ENCODE assay signal across 1 cellular context in genomic region chr7:138259675-138260074, GRCh38.
TF ChIP-seq lines count a peak whose summit lies in the region.

No MANE protein-coding gene starts in this region.

TF ChIP-seq in HepG2, 621 proteins besides CTCF, POLR2A, EP300 and RAD21 (continued from another document):
- no peak for TF ChIP-seq CSRNP1 (CRISPR knock-in tag; IDR thresholded peaks at IDR 0.05)
- TF ChIP-seq ZBED4 (CRISPR knock-in tag; IDR thresholded peaks at IDR 0.05; ENCODE audit: borderline replicate concordance), result no peak
- TF ChIP-seq HIC2 (CRISPR knock-in tag; IDR thresholded peaks at IDR 0.05; ENCODE audit: low read depth), result no peak
- TF ChIP-seq ZNF660 (CRISPR knock-in tag; IDR thresholded peaks at IDR 0.05; ENCODE audit: borderline replicate concordance, low read depth), result no peak
- no peak for TF ChIP-seq RBAK (CRISPR knock-in tag; IDR thresholded peaks at IDR 0.05)
- no peak for TF ChIP-seq ZNF619 (CRISPR knock-in tag; IDR thresholded peaks at IDR 0.05)
- no peak for TF ChIP-seq ZNF337 (CRISPR knock-in tag; IDR thresholded peaks at IDR 0.05; ENCODE audit: borderline replicate concordance, low read depth)
- no peak for TF ChIP-seq CERS6 (CRISPR knock-in tag; IDR thresholded peaks at IDR 0.05)
- TF ChIP-seq ATF4 (CRISPR knock-in tag; IDR thresholded peaks at IDR 0.05), result no peak
- no peak for TF ChIP-seq TCF7 (IDR thresholded peaks at IDR 0.05; ENCODE audit: low read depth)
- TF ChIP-seq FOSL1 (CRISPR knock-in tag; IDR thresholded peaks at IDR 0.05; ENCODE audit: borderline replicate concordance), result no peak
